Comparison of ENCODE assay signal across 8 cellular contexts in the genomic region with DNA sequence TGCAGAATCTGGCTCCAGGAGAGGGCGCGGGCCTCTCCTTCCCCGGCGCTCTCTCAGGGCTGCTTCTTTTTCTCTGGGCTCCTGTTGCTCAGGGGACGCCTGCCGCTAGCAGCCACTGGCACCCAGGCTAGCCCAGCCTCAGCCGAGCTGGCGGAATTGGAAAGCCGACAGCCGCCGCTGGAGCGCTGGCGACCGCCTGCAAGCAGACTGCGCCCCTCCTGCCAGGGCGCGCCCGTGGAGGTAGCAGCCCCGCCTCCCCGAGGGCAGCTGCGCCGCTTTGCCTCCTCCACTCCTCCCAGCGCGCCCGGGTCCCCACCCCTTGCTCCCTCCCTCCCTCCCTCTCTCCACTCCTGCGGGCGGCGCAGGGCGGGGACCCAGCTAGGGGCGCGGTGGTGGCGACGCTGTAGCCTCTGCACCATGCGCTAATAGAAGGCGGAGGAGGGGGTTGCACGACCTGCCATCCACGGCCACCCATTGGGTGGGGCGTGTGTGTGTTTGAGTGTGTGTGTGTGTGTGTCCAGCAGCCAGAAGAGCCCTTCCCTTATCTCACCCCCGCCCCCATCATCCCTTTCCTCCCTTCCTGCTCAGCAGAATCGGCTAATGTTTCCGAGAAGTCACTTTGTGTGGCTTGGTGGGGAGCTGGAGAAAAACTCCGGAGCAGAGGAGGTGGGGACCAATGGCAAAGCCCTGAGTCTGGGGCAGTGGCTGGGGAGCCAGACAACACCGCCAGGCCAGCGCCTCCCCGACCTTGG. TPM values are rescaled to one million over a fixed set of nuclear protein-coding genes. Genes with fewer than 3 reads are reported as not detected.
DNase-seq lines count a peak whose midpoint lies in the region; ATAC-seq and TF ChIP-seq lines count a peak whose summit lies in the region.

A gene (minus strand): TSS at position 209 of the 752 bp plus-strand sequence. CDS start 64,188 bp downstream, outside the sequence.

- H3K9ac ChIP-seq in adipocyte (ENCODE audit: low read length) (peak within 1 kb of the TSS; percentile 27), Karpas-422 (ENCODE audit: low read length) (no peak within 1 kb of the TSS)

- H3K4me3 ChIP-seq in A673 (ENCODE audit: low read depth, low read length, poor library complexity, severe bottlenecking) (peak within 1 kb of the TSS; percentile 51), adipocyte (ENCODE audit: low read length) (peak within 1 kb of the TSS; percentile 79), heart left ventricle (peak within 1 kb of the TSS; percentile 33 to 69 (median 60)), Karpas-422 (ENCODE audit: low read length) (no peak within 1 kb of the TSS)

- POLR2A ChIA-PET in A673 (lab: Charles Lee; ENCODE audit: low non-redundant PET): no interaction called here

- intact Hi-C loops in A673 (cut with micrococcal nuclease; ENCODE audit: unreplicated experiment): no loop called here
- intact Hi-C loops in heart left ventricle (cut with DNase I): no loop called here

- WGBS in heart left ventricle, 4 donors: 0 to 2% (median 1%) methylated on average over 15 to 45 of the region's 45 CpGs

- H3K9me3 ChIP-seq in A673 (ENCODE audit: low read depth, low read length, poor library complexity, severe bottlenecking) (no peaks in the 10 kb centered on the region), adipocyte (ENCODE audit: control insufficient read depth, low read length) (no peaks in the 10 kb centered on the region), heart left ventricle (no peaks in the 10 kb centered on the region), Karpas-422 (ENCODE audit: low read length) (no peaks in the 10 kb centered on the region)

- ATAC-seq in GM18498 (IDR thresholded peaks at IDR 0.05; ENCODE audit: unreplicated experiment) (peak; percentile 79), HG03196 (IDR thresholded peaks at IDR 0.05; ENCODE audit: unreplicated experiment) (peak; percentile 63), heart left ventricle (peak; percentile 67 to 97 (median 92))

- no peaks in the 10 kb centered on the region for H3K79me2 ChIP-seq in Karpas-422 (ENCODE audit: low read length)

- no peaks in the 10 kb centered on the region for H3K9me2 ChIP-seq in Karpas-422 (replicated peaks; ENCODE audit: insufficient read depth, low read length)

- peak; percentile 88 for DNase-seq in A673 (ENCODE audit: low spot score)
- peak; percentile 83 to 95 for DNase-seq in NCI-H526 (lab: John Stamatoyannopoulos, UW)
- peak; percentile 93 for DNase-seq in adipocyte (ENCODE audit: low read depth)
- peak; percentile 66 to 88 (median 68) for DNase-seq in heart left ventricle
- DNase-seq in occipital lobe (lab: John Stamatoyannopoulos, UW): peak; percentile 61
- no peak for DNase-seq in Karpas-422

- H3K27ac ChIP-seq in A673 (ENCODE audit: low read depth, low read length, poor library complexity, severe bottlenecking) (no peak within 1 kb of the TSS), heart left ventricle (peak within 1 kb of the TSS in 3 of 12 donors; percentile 10 to 62 (median 30)), Karpas-422 (ENCODE audit: low read length) (no peak within 1 kb of the TSS)

- no peaks in the 10 kb centered on the region for H3K36me3 ChIP-seq in A673 (ENCODE audit: insufficient read depth, low read length, poor library complexity, severe bottlenecking)
- no peaks in the 10 kb centered on the region for H3K36me3 ChIP-seq in adipocyte (ENCODE audit: control insufficient read depth, insufficient read depth, low read length, severe bottlenecking)
- H3K36me3 ChIP-seq in heart left ventricle: no peaks in the 10 kb centered on the region
- no peaks in the 10 kb centered on the region for H3K36me3 ChIP-seq in Karpas-422 (ENCODE audit: insufficient read depth, low read length)

- no peaks in the 10 kb centered on the region for H4K20me1 ChIP-seq in Karpas-422 (ENCODE audit: insufficient read depth, low read depth, low read length)

- CTCF ChIA-PET in A673 (lab: Charles Lee): interaction anchor here (0.6 to 0.9 kb wide), 3 partner anchors 12 to 403 kb away, joined by 3 to 7 read pairs (median 3); no protein-coding TSS in a partner anchor

- no peak within 1 kb of the TSS for H2AFZ ChIP-seq in Karpas-422 (ENCODE audit: low read length)

- TF ChIP-seq POLR2A in heart left ventricle (IDR thresholded peaks at IDR 0.05): no peak

- H3K27me3 ChIP-seq in A673 (replicated peaks; ENCODE audit: insufficient read depth, low read depth, low read length, poor library complexity) (no peaks in the 10 kb centered on the region), adipocyte (replicated peaks; ENCODE audit: control insufficient read depth, insufficient read depth, low read length) (peaks cover 7% of the 10 kb centered on the region), heart left ventricle (peaks cover 0 to 5% (median 0%) of the 10 kb centered on the region in 9 donors), Karpas-422 (ENCODE audit: low read length) (no peaks in the 10 kb centered on the region)

- TF ChIP-seq CTCF in A673 (conservative IDR thresholded peaks at IDR 0.05; ENCODE audit: low read depth, low read length) (peak; percentile 40), heart left ventricle (IDR thresholded peaks at IDR 0.05) (no peak)

- no TSS peak for BruUV-seq in A673 (replicated peaks; lab: Mats Ljungman, UMichigan)

- H3K4me1 ChIP-seq in A673 (ENCODE audit: insufficient read depth, low read length, poor library complexity, severe bottlenecking) (peaks cover 19% of the 10 kb centered on the region), adipocyte (ENCODE audit: control insufficient read depth, insufficient read depth, low read length) (peaks cover 11% of the 10 kb centered on the region), heart left ventricle (peaks cover 0 to 18% (median 4%) of the 10 kb centered on the region in 12 donors), Karpas-422 (ENCODE audit: low read length) (no peaks in the 10 kb centered on the region)

- H3K4me2 ChIP-seq in Karpas-422 (ENCODE audit: low read depth, low read length, poor library complexity, severe bottlenecking): no peak within 1 kb of the TSS

RNA-seq across cellular contexts. Expression of the gene that starts here (rescaled TPM):
- 3.5 and 4.2 TPM in 2 replicates for total RNA-seq in A673 (2021)
- 1 to 10 TPM in 5 of 9 donors, under 1 TPM in 4; 0.50 to 3.2 (median 1.1) TPM for total RNA-seq in heart left ventricle
- polyA plus RNA-seq in heart left ventricle: under 1 TPM; 0.08 to 0.27 TPM
- 121 TPM for total RNA-seq in occipital lobe
- not detected in 2 replicates for total RNA-seq in Karpas-422 (2014; rRNA removed; shearing (Covaris generic); ENCODE audit: low replicate concordance)

Comparison
In these comparisons a context has a peak if more than half of its experiments do, and no peak if none do; other contexts are left out.
1. RNA of the gene that starts here (total RNA-seq): 121 TPM in occipital lobe (single experiment); 3.5 to 4.2 TPM in A673, 0.50 to 3.2 TPM in heart left ventricle and not detected in Karpas-422; every median in the first group is over 10 times any median in the second.
2. Peak in every context shown above with its lines, with median percentiles within 50 percentile points of each other: ATAC-seq.